ENCODE assay signal across 19 cellular contexts in genomic region chr3:59654953-59655430, GRCh38.
DNase-seq lines count a peak whose midpoint lies in the region; ATAC-seq, FAIRE-seq and TF ChIP-seq lines count a peak whose summit lies in the region.
"Had no signal": no experiment of that assay in that cellular context is flagged by ENCODE, and none has a peak within 500 bp of the region (broad histone marks: within the 10 kb centered on the region; RNA-seq: fewer than 3 reads in every experiment).

No MANE protein-coding gene starts in this region.

- peak overlapping the region; percentile 33 for H3K27ac ChIP-seq in left ventricle myocardium inferior (replicated peaks)
- peak overlapping the region in 1 of 10 donors; percentile 6 for H3K27ac ChIP-seq in heart right ventricle
- no peak overlapping the region for H3K27ac ChIP-seq in H1 (ENCODE audit: low read depth, low read length)
- peak overlapping the region; percentile 73 for H3K27ac ChIP-seq in lower lobe of right lung
- H3K27ac ChIP-seq in stomach = peak overlapping the region in 1 of 5 donors; percentile 10
- H3K27ac ChIP-seq: C4-2B had no signal

- no peak overlapping the region for H3K23ac ChIP-seq in H1 (ENCODE audit: insufficient read length)

- H2BK15ac ChIP-seq in H1 (ENCODE audit: low read length) = no peak overlapping the region

- WGBS in heart right ventricle, 2 donors = 79 to 89% methylated on average over 3 of the region's 3 CpGs
- 95% methylated on average over 3 of the region's 3 CpGs; no CpG with 5 or more reads in 1 of the 2 experiments for WGBS in H1 (ENCODE audit: extremely low coverage in 1 of 2, insufficient coverage in 1 of 2, insufficient read length in 1 of 2, insufficient replicate concordance in 2 of 2, low coverage in 1 of 2, low lambda C conversion rate in 2 of 2, missing lambda C conversion rate in 1 of 2), 2 experiments
- WGBS in stomach, 5 donors = 76 to 87% (median 86%) methylated on average over 3 of the region's 3 CpGs

- no peak overlapping the region for H2BK20ac ChIP-seq in H1 (ENCODE audit: low read length)

- TF ChIP-seq CTCF in left ventricle myocardium inferior (IDR thresholded peaks at IDR 0.05; ENCODE audit: borderline replicate concordance) (no peak), heart right ventricle (IDR thresholded peaks at IDR 0.05) (no peak), H1 (IDR thresholded peaks at IDR 0.05; ENCODE audit: control extremely low read depth in 1 of 3, insufficient read depth in 1 of 3, low read depth in 1 of 3, low read length in 3 of 3) (no peak), lower lobe of right lung (IDR thresholded peaks at IDR 0.05) (no peak), stomach (IDR thresholded peaks at IDR 0.05) (no peak)

- no peaks in the 10 kb centered on the region for H3K79me1 ChIP-seq in H1 (ENCODE audit: low read depth, low read length)

- H2BK120ac ChIP-seq in H1 (replicated peaks; ENCODE audit: low read depth, low read length) = no peak overlapping the region

- no peaks in the 10 kb centered on the region for H3K36me3 ChIP-seq in left ventricle myocardium inferior
- no peaks in the 10 kb centered on the region for H3K36me3 ChIP-seq in heart right ventricle
- no peaks in the 10 kb centered on the region for H3K36me3 ChIP-seq in H1 (ENCODE audit: control insufficient read depth in 2 of 4, insufficient read depth in 4 of 4, low read length in 3 of 4)
- H3K36me3 ChIP-seq in lower lobe of right lung = no peaks in the 10 kb centered on the region
- no peaks in the 10 kb centered on the region for H3K36me3 ChIP-seq in stomach

- no peak overlapping the region for H2BK5ac ChIP-seq in H1 (ENCODE audit: low read depth, low read length)

- H3K79me2 ChIP-seq in H1 (ENCODE audit: control insufficient read depth in 1 of 2, insufficient read depth in 2 of 2, low read length in 2 of 2) = no peaks in the 10 kb centered on the region

- no peak overlapping the region for H3K18ac ChIP-seq in H1 (ENCODE audit: extremely low read depth, low read length)

- intact Hi-C loops in left ventricle myocardium inferior (cut with micrococcal nuclease) (no loop called here), heart right ventricle (cut with DNase I) (no loop called here), lower lobe of right lung (cut with DNase I) (no loop called here), stomach (cut with DNase I; ENCODE audit: low total_unique reads) (no loop called here)

- POLR2A ChIA-PET in H1 (lab: Charles Lee; ENCODE audit: partially characterized antibody) = no interaction called here

- H4K20me1 ChIP-seq in H1 (replicated peaks in 1 of 2; ENCODE audit: control insufficient read depth in 1 of 2, insufficient read depth in 2 of 2, low read length in 2 of 2) = no peaks in the 10 kb centered on the region

- peak overlapping the region; percentile 1; the same call in 1 of the 2 replicates for H2AFZ ChIP-seq in H1 (ENCODE audit: low read length)

- H2BK12ac ChIP-seq in H1 (ENCODE audit: low read depth, low read length) = no peak overlapping the region

- no peak overlapping the region for H3K9ac ChIP-seq in H1 (replicated peaks in 1 of 4; ENCODE audit: extremely low read depth in 1 of 4, low read depth in 3 of 4, low read length in 3 of 4)

- H3K4ac ChIP-seq in H1 (replicated peaks; ENCODE audit: insufficient read length, low read depth, low read length) = no peak overlapping the region

- H3K27me3 ChIP-seq in left ventricle myocardium inferior (ENCODE audit: low read depth) = no peaks in the 10 kb centered on the region
- no peaks in the 10 kb centered on the region for H3K27me3 ChIP-seq in heart right ventricle
- H3K27me3 ChIP-seq in H1 (replicated peaks in 1 of 4; ENCODE audit: control insufficient read depth in 3 of 4, extremely low read depth in 1 of 4, insufficient read depth in 3 of 4, low read length in 3 of 4) = peaks cover 0 to 1% (median 0%) of the 10 kb centered on the region in 4 experiments; a peak in 1 of 7 replicates
- no peaks in the 10 kb centered on the region for H3K27me3 ChIP-seq in lower lobe of right lung (ENCODE audit: low read depth)
- no peaks in the 10 kb centered on the region for H3K27me3 ChIP-seq in stomach

- no peak for TF ChIP-seq RAD21 in H1 (IDR thresholded peaks at IDR 0.05 in 1 of 2, conservative IDR thresholded peaks at IDR 0.05 in 1 of 2; ENCODE audit: low read depth in 2 of 2, low read length in 2 of 2)

- H4K91ac ChIP-seq in H1 (replicated peaks; ENCODE audit: insufficient read length, low read length) = no peak overlapping the region

- no peak overlapping the region; a peak in 1 of 4 replicates for H3K4me2 ChIP-seq in H1 (ENCODE audit: insufficient read depth in 1 of 2, low read depth in 2 of 2, low read length in 2 of 2)

- DNase-seq in left ventricle myocardium inferior (no peak), heart right ventricle (no peak), H1 (ENCODE audit: low read depth in 1 of 2, low spot score in 2 of 2) (no peak), lower lobe of right lung (no peak), medulla oblongata (ENCODE audit: extremely low spot score) (no peak), stomach (no peak)
- DNase-seq: COR-L47, DMS53, KBM-7, NCI-H1092 treated with DMSO at 0.1 percent for 48 hours, NCI-H187, NCI-H774, SIG-M5 had no signal

- peaks cover 14% of the 10 kb centered on the region for H3K4me1 ChIP-seq in left ventricle myocardium inferior
- H3K4me1 ChIP-seq in heart right ventricle = peaks cover 0 to 8% (median 0%) of the 10 kb centered on the region in 9 donors
- no peaks in the 10 kb centered on the region for H3K4me1 ChIP-seq in H1 (replicated peaks in 1 of 4; ENCODE audit: control insufficient read depth in 3 of 4, insufficient read depth in 4 of 4, low read length in 3 of 4)
- peaks cover 13% of the 10 kb centered on the region for H3K4me1 ChIP-seq in lower lobe of right lung
- H3K4me1 ChIP-seq in stomach = peaks cover 4 to 21% (median 10%) of the 10 kb centered on the region in 4 donors

- ATAC-seq in heart right ventricle (no peak), lower lobe of right lung (no peak), HG03095 (IDR thresholded peaks at IDR 0.05; ENCODE audit: unreplicated experiment) (no peak), HG02623 (IDR thresholded peaks at IDR 0.05; ENCODE audit: unreplicated experiment) (no peak)
- ATAC-seq: HCT116 had no signal

- H3K23me2 ChIP-seq in H1 (ENCODE audit: low read depth, low read length) = no peaks in the 10 kb centered on the region

- no peak overlapping the region for H3K56ac ChIP-seq in H1 (replicated peaks; ENCODE audit: insufficient read length, low read depth, low read length)

- H4K8ac ChIP-seq in H1 (ENCODE audit: extremely low read depth, insufficient read depth, low read length) = no peak overlapping the region

- no peak overlapping the region for H3K4me3 ChIP-seq in left ventricle myocardium inferior
- no peak overlapping the region for H3K4me3 ChIP-seq in heart right ventricle
- H3K4me3 ChIP-seq in H1 (ENCODE audit: extremely low read depth in 1 of 4, insufficient read depth in 2 of 4, low read depth in 3 of 4, low read length in 4 of 4) = no peak overlapping the region
- no peak overlapping the region for H3K4me3 ChIP-seq in lower lobe of right lung
- no peak overlapping the region for H3K4me3 ChIP-seq in stomach

- CTCF ChIA-PET in H1 (lab: Charles Lee; ENCODE audit: partially characterized antibody) = interaction anchor here (0.5 to 0.6 kb wide), 2 partner anchors 82 to 867 kb away, joined by 3 read pairs; no protein-coding TSS in a partner anchor

- peaks cover 13% of the 10 kb centered on the region for H3K9me3 ChIP-seq in left ventricle myocardium inferior (replicated peaks)
- peaks cover 0 to 17% (median 7%) of the 10 kb centered on the region in 11 donors for H3K9me3 ChIP-seq in heart right ventricle
- peaks cover 0 to 2% of the 10 kb centered on the region in 2 experiments; a peak in 1 of 4 replicates for H3K9me3 ChIP-seq in H1 (ENCODE audit: insufficient read depth in 2 of 2, low read depth in 1 of 2, low read length in 1 of 2)
- H3K9me3 ChIP-seq in lower lobe of right lung = peaks cover 7% of the 10 kb centered on the region
- H3K9me3 ChIP-seq in stomach = peaks cover 0 to 10% (median 7%) of the 10 kb centered on the region in 4 donors

- TF ChIP-seq POLR2A in H1 (IDR thresholded peaks at IDR 0.05; ENCODE audit: control extremely low read depth in 1 of 2, low read depth in 2 of 2, low read length in 2 of 2) = no peak
- no peak for TF ChIP-seq POLR2A in stomach (IDR thresholded peaks at IDR 0.05)

- no peak overlapping the region for H3K14ac ChIP-seq in H1 (ENCODE audit: insufficient read length)

- H4K5ac ChIP-seq in H1 (ENCODE audit: insufficient read length, low read depth, low read length) = no peak overlapping the region

- TF ChIP-seq EP300 in H1 (IDR thresholded peaks at IDR 0.05; ENCODE audit: borderline replicate concordance in 1 of 2, low read depth in 2 of 2, low read length in 2 of 2) (no peak), stomach (IDR thresholded peaks at IDR 0.05) (no peak)

- no peak overlapping the region for H2AK5ac ChIP-seq in H1 (ENCODE audit: low read depth, low read length)

- FAIRE-seq in H1 (lab: Jason Lieb, UNC) = no peak
- FAIRE-seq: GM12891, RCC 7860 had no signal

TF ChIP-seq in H1, 55 proteins besides CTCF, POLR2A, EP300 and RAD21:
- TF ChIP-seq BRCA1 (IDR thresholded peaks at IDR 0.05; ENCODE audit: low read depth, low read length) (no peak), GTF2F1 (IDR thresholded peaks at IDR 0.05; ENCODE audit: borderline replicate concordance, low read depth, low read length) (no peak), POU5F1 (IDR thresholded peaks at IDR 0.05; ENCODE audit: low read depth, low read length) (no peak), TEAD4 (IDR thresholded peaks at IDR 0.05; ENCODE audit: low read depth, low read length) (no peak), CREB1 (IDR thresholded peaks at IDR 0.05) (no peak), RBBP5 (IDR thresholded peaks at IDR 0.05; ENCODE audit: borderline replicate concordance, low read depth, low read length) (no peak), NANOG (IDR thresholded peaks at IDR 0.05; ENCODE audit: insufficient read depth, low read depth, low read length, poor library complexity, severe bottlenecking) (no peak), CBX5 (IDR thresholded peaks at IDR 0.05; ENCODE audit: low read depth, low read length) (no peak), SIN3A (conservative IDR thresholded peaks at IDR 0.05 in 1 of 2, IDR thresholded peaks at IDR 0.05 in 1 of 2; ENCODE audit: low read depth in 1 of 2, low read length in 2 of 2) (no peak)
TF ChIP-seq in H1: peak in this region for 0.
